In genomic region chr12:108635201-108635996, GRCh38 we compare ENCODE assay signal across 8 cellular contexts. TPM values are rescaled to one million over a fixed set of nuclear protein-coding genes. Genes with fewer than 3 reads are reported as not detected.
DNase-seq lines count a peak whose midpoint lies in the region; ATAC-seq and FAIRE-seq lines count a peak whose summit lies in the region.

No MANE protein-coding gene starts in this region.

- peaks cover 9% of the 10 kb centered on the region for H3K36me3 Mint-ChIP-seq in IgD-negative memory B cell
- H3K36me3 Mint-ChIP-seq in activated CD8-positive, alpha-beta T cell treated with anti-CD3 and anti-CD28 coated beads, Interleukin-2, amount 10 ng/mL, durations not matched to agents 7 days and 5 days (ENCODE audit: low read depth), result peaks cover 45% of the 10 kb centered on the region

- peak overlapping the region; percentile 87 to 97 (median 96) for H3K4me3 Mint-ChIP-seq in IgD-negative memory B cell
- H3K4me3 Mint-ChIP-seq in activated CD8-positive, alpha-beta T cell treated with anti-CD3 and anti-CD28 coated beads, Interleukin-2, amount 10 ng/mL, durations not matched to agents 7 days and 5 days, result peak overlapping the region; percentile 100

- POLR2A ChIA-PET in activated CD8-positive, alpha-beta T cell treated with anti-CD3 and anti-CD28 coated beads, Interleukin-2, amount 10 ng/mL, durations not matched to agents 7 days and 5 days (lab: Charles Lee), result interaction anchor here (1.0 to 10.9 kb wide), 13 partner anchors 11 to 457 kb away, joined by 3 to 121 read pairs (median 4); partner anchors contain the start of genes ALKBH2, ISCU, SART3 and SSH1

- no peaks in the 10 kb centered on the region for H3K9me3 Mint-ChIP-seq in IgD-negative memory B cell
- no peaks in the 10 kb centered on the region for H3K9me3 Mint-ChIP-seq in activated CD8-positive, alpha-beta T cell treated with anti-CD3 and anti-CD28 coated beads, Interleukin-2, amount 10 ng/mL, durations not matched to agents 7 days and 5 days (ENCODE audit: insufficient read depth)

- peak; percentile 11 for DNase-seq in DMS 273 (lab: John Stamatoyannopoulos, UW; ENCODE audit: unreplicated experiment)
- DNase-seq in DMS 273 treated with DMSO at 0.1 percent for 48 hours (lab: John Stamatoyannopoulos, UW), result no peak
- peak; percentile 79 for DNase-seq in activated CD8-positive, alpha-beta T cell treated with anti-CD3 and anti-CD28 coated beads, Interleukin-2, amount 10 ng/mL, durations not matched to agents 7 days and 5 days
- DNase-seq in myocyte (ENCODE audit: low read depth), result peak; percentile 48
- DNase-seq in HPDE6-E6E7 (ENCODE audit: extremely low spot score), result no peak
- DNase-seq in HTR-8/SVneo (ENCODE audit: insufficient read length, low spot score), result no peak

- H3K4me1 Mint-ChIP-seq in IgD-negative memory B cell, result peaks cover 27 to 66% (median 63%) of the 10 kb centered on the region in 3 donors
- peaks cover 56% of the 10 kb centered on the region for H3K4me1 Mint-ChIP-seq in activated CD8-positive, alpha-beta T cell treated with anti-CD3 and anti-CD28 coated beads, Interleukin-2, amount 10 ng/mL, durations not matched to agents 7 days and 5 days (ENCODE audit: low read depth)

- no peak for FAIRE-seq in HTR-8/SVneo (lab: Jason Lieb, UNC)

- no peaks in the 10 kb centered on the region for H3K27me3 Mint-ChIP-seq in IgD-negative memory B cell
- H3K27me3 Mint-ChIP-seq in activated CD8-positive, alpha-beta T cell treated with anti-CD3 and anti-CD28 coated beads, Interleukin-2, amount 10 ng/mL, durations not matched to agents 7 days and 5 days (ENCODE audit: low read depth), result no peaks in the 10 kb centered on the region

- H3K27ac Mint-ChIP-seq in IgD-negative memory B cell, result peak overlapping the region; percentile 96 to 100 (median 100)
- peak overlapping the region; percentile 99 for H3K27ac Mint-ChIP-seq in activated CD8-positive, alpha-beta T cell treated with anti-CD3 and anti-CD28 coated beads, Interleukin-2, amount 10 ng/mL, durations not matched to agents 7 days and 5 days

- CTCF ChIA-PET in activated CD8-positive, alpha-beta T cell treated with anti-CD3 and anti-CD28 coated beads, Interleukin-2, amount 10 ng/mL, durations not matched to agents 7 days and 5 days (lab: Charles Lee), result interaction anchor here (1.0 to 13.3 kb wide), 13 partner anchors 8 to 168 kb away, joined by 3 to 250 read pairs (median 12); partner anchors contain the start of gene ISCU

- peak; percentile 44 for ATAC-seq in GM21737 (IDR thresholded peaks at IDR 0.05; ENCODE audit: unreplicated experiment)
- peak; percentile 42 for ATAC-seq in activated CD8-positive, alpha-beta T cell treated with anti-CD3 and anti-CD28 coated beads, Interleukin-2, amount 10 ng/mL, durations not matched to agents 7 days and 5 days

RNA-seq across cellular contexts. Expression of gene SELPLG, which starts 1.7 kb away (rescaled TPM):
- polyA plus RNA-seq in IgD-negative memory B cell, result 37.0 TPM
- 100 to 1,000 TPM; 144 to 150 TPM for total RNA-seq in activated CD8-positive, alpha-beta T cell treated with anti-CD3 and anti-CD28 coated beads, Interleukin-2, amount 10 ng/mL, durations not matched to agents 7 days and 5 days
- 2.4 and 2.9 TPM in 2 replicates for total RNA-seq in myocyte
- 5.1 TPM for polyA plus RNA-seq in myocyte (2012)

RNA-seq across cellular contexts. Expression of gene TMEM119, which starts 37.5 kb away (rescaled TPM):
- polyA plus RNA-seq in IgD-negative memory B cell, result 0.33 TPM
- not detected for total RNA-seq in activated CD8-positive, alpha-beta T cell treated with anti-CD3 and anti-CD28 coated beads, Interleukin-2, amount 10 ng/mL, durations not matched to agents 7 days and 5 days
- 34.4 and 55.5 TPM in 2 replicates for total RNA-seq in myocyte
- polyA plus RNA-seq in myocyte (2012), result 50.8 TPM

Comparison
In these comparisons a context has a peak if more than half of its experiments do, and no peak if none do; other contexts are left out.
1. DNase-seq: peak in DMS 273 (single experiment), activated CD8-positive, alpha-beta T cell treated with anti-CD3 and anti-CD28 coated beads, Interleukin-2, amount 10 ng/mL, durations not matched to agents 7 days and 5 days (single experiment) and myocyte (single experiment); none in DMS 273 treated with DMSO at 0.1 percent for 48 hours (single experiment), HPDE6-E6E7 (single experiment) and HTR-8/SVneo (single experiment).
2. RNA of gene SELPLG, which starts 1.7 kb away (total RNA-seq): 144 to 150 TPM in activated CD8-positive, alpha-beta T cell treated with anti-CD3 and anti-CD28 coated beads, Interleukin-2, amount 10 ng/mL, durations not matched to agents 7 days and 5 days; 2.4 to 2.9 TPM in myocyte; every median in the first group is over 10 times any median in the second.
3. RNA of gene TMEM119, which starts 37.5 kb away (total RNA-seq): 34.4 to 55.5 TPM in myocyte; not detected in activated CD8-positive, alpha-beta T cell treated with anti-CD3 and anti-CD28 coated beads, Interleukin-2, amount 10 ng/mL, durations not matched to agents 7 days and 5 days; every median in the first group is over 10 times any median in the second.